22 cellular contexts compared by ENCODE assay signal in genomic region chr6:6679633-6680032, GRCh38.
"Had no signal": no experiment of that assay in that cellular context is flagged by ENCODE, and none has a peak within 500 bp of the region (broad histone marks: within the 10 kb centered on the region; RNA-seq: fewer than 3 reads in every experiment).

No MANE protein-coding gene starts in this region.

- DNase-seq: activated CD4-positive, alpha-beta T cell treated with anti-CD3 and anti-CD28 coated beads, Interleukin-2, amount 10 ng/mL, durations not matched to agents 7 days and 5 days; activated CD4-positive, CD25-positive, alpha-beta regulatory T cell treated with anti-CD3 and anti-CD28 coated beads, Interleukin-2, amount 50 U/mL, for 72 hours; activated CD8-positive, alpha-beta memory T cell treated with anti-CD3 and anti-CD28 coated beads, Interleukin-2, amount 10 ng/mL, durations not matched to agents 7 days and 5 days; activated CD8-positive, alpha-beta T cell treated with anti-CD3 and anti-CD28 coated beads for 36 hours; activated naive CD4-positive, alpha-beta T cell treated with Interleukin-2 at 50 U/mL for 16 hours; activated T-cell treated with anti-CD3 and anti-CD28 coated beads for 4 hours; activated T-cell treated with anti-CD3 and anti-CD28 coated beads, Interleukin-2, amount 50 U/mL, for 72 hours; anterior cingulate cortex; dermis blood vessel endothelial cell; effector CD4-positive, alpha-beta T cell; glutamatergic neuron; left cardiac atrium; left ventricle myocardium superior; midbrain; naive thymus-derived CD8-positive, alpha-beta T cell; right cardiac atrium; spleen; stimulated activated naive CD4-positive, alpha-beta T cell; T-helper 9 cell; upper lobe of left lung had no signal

- H3K4me2 ChIP-seq: hepatocyte had no signal

- H3K36me3 ChIP-seq: spleen, upper lobe of left lung, vagina had no signal

- H3K4me3 ChIP-seq: hepatocyte, spleen, upper lobe of left lung, vagina had no signal

- H3K27me3 ChIP-seq: hepatocyte, spleen, upper lobe of left lung, vagina had no signal

- H3K9me3 ChIP-seq: spleen, upper lobe of left lung, vagina had no signal

- H3K27ac ChIP-seq: hepatocyte, vagina had no signal
